In genomic region chr3:133479895-133480669, GRCh38 we compare ENCODE assay signal across 8 cellular contexts.
DNase-seq lines count a peak whose midpoint lies in the region; ATAC-seq, FAIRE-seq and TF ChIP-seq lines count a peak whose summit lies in the region.

No MANE protein-coding gene starts in this region.

- no peak overlapping the region for H3K4me3 ChIP-seq in BE2C (ENCODE audit: low read depth, low read length)

- H3K27me3 ChIP-seq in foreskin keratinocyte = no peaks in the 10 kb centered on the region
- H3K27me3 ChIP-seq in BE2C = no peaks in the 10 kb centered on the region

- H3K36me3 ChIP-seq in BE2C = no peaks in the 10 kb centered on the region

- H3K9me3 ChIP-seq in BE2C = no peaks in the 10 kb centered on the region

- H3K4me1 ChIP-seq in foreskin keratinocyte = peaks cover 20% of the 10 kb centered on the region
- H3K4me1 ChIP-seq in BE2C = no peaks in the 10 kb centered on the region

- ATAC-seq in GM21515 (IDR thresholded peaks at IDR 0.05; ENCODE audit: unreplicated experiment) (peak; percentile 46), HG03565 (IDR thresholded peaks at IDR 0.05; ENCODE audit: unreplicated experiment) (peak; percentile 38), foreskin keratinocyte (peak; percentile 99)

- no peak for TF ChIP-seq CTCF in foreskin keratinocyte (conservative IDR thresholded peaks at IDR 0.05)
- no peak for TF ChIP-seq CTCF in BE2C (IDR thresholded peaks at IDR 0.05; ENCODE audit: low read depth, low read length)

- DNase-seq in foreskin keratinocyte = peak; percentile 94 to 97
- DNase-seq in NCI-H446 (lab: John Stamatoyannopoulos, UW) = no peak
- DNase-seq in GOT3 (lab: John Stamatoyannopoulos, UW) = no peak
- DNase-seq in putamen (ENCODE audit: low spot score) = no peak
- no peak for DNase-seq in BE2C

- H3K27ac ChIP-seq in foreskin keratinocyte = peak overlapping the region; percentile 79

- peak; percentile 99 for FAIRE-seq in G401.6 (lab: Jason Lieb, UNC)

Comparison
In these comparisons a context has a peak if more than half of its experiments do, and no peak if none do; other contexts are left out.
1. ATAC-seq: peak in every context shown above with its lines; median percentile 99 in foreskin keratinocyte; 46 in GM21515; 38 in HG03565.
2. DNase-seq: peak in foreskin keratinocyte (2 of 2); none in NCI-H446 (0 of 2), GOT3 (single experiment), putamen (single experiment) and BE2C (single experiment).